3 cellular contexts compared by ENCODE assay signal in the genomic region with DNA sequence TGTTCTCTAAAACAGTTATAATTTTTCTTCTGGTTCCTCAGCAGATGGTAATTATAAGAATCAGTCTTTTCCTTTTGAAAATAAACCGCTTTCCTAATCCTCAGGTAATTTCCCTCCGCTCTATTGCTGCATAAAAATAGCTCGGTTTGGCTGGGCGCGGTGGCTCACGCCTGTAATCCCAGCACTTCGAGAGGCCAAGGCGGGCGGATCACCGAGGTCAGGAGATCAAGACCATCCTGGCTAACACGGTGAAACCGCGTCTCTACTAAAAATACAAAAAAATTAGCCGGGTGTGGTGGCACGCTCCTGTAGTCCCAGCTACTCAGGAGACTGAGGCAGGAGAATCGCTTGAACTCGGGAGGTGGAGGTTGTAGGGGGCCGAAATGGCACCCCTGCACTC. TPM values are rescaled to one million over a fixed set of nuclear protein-coding genes. Genes with fewer than 3 reads are reported as not detected.
"Had no signal": no experiment of that assay in that cellular context is flagged by ENCODE, and none has a peak within 500 bp of the region (broad histone marks: within the 10 kb centered on the region; RNA-seq: fewer than 3 reads in every experiment).

No MANE protein-coding gene starts in this region.

RNA-seq across cellular contexts. Expression of a gene that starts 19.2 kb away (rescaled TPM):
- total RNA-seq: HepG2, HT-29, K562 had no signal
